Comparison of ENCODE assay signal across 18 cellular contexts in genomic region chr2:98807221-98807620, GRCh38.
DNase-seq lines count a peak whose midpoint lies in the region; ATAC-seq and TF ChIP-seq lines count a peak whose summit lies in the region.
"Had no signal": no experiment of that assay in that cellular context is flagged by ENCODE, and none has a peak within 500 bp of the region (broad histone marks: within the 10 kb centered on the region; RNA-seq: fewer than 3 reads in every experiment).

No MANE protein-coding gene starts in this region.

- POLR2A ChIA-PET in CD4-positive, alpha-beta T cell (lab: Charles Lee) = interaction anchor here (0.8 to 2.0 kb wide), 8 partner anchors 11 to 347 kb away, joined by 3 to 9 read pairs (median 4); partner anchors contain the start of genes LIPT1, MGAT4A and TSGA10
- POLR2A ChIA-PET in T-cell (lab: Charles Lee) = no interaction called here

- H3K4me2 ChIP-seq in BLaER1 treated with 17β-estradiol and CSF1 and Interleukin-3, amounts not matched to agents 10 nM and 100 nM = peak overlapping the region in 7 of 11 experiments; percentile 17 to 91 (median 81); a peak in 14 of 22 replicates

- H3K36me3 ChIP-seq in BLaER1 treated with 17β-estradiol and CSF1 and Interleukin-3, amounts not matched to agents 10 nM and 100 nM = no peaks in the 10 kb centered on the region

- peak overlapping the region in 5 of 11 experiments; percentile 5 to 71 (median 42); a peak in 1 of 22 replicates for H3K27ac ChIP-seq in BLaER1 treated with 17β-estradiol and CSF1 and Interleukin-3, amounts not matched to agents 10 nM and 100 nM
- no peak overlapping the region for H3K27ac ChIP-seq in CD4-positive, alpha-beta T cell (ENCODE audit: low read depth, low read length)

- no peaks in the 10 kb centered on the region for H3K36me3 Mint-ChIP-seq in CD4-positive, alpha-beta T cell (ENCODE audit: low read depth)
- H3K36me3 Mint-ChIP-seq in T-cell = no peaks in the 10 kb centered on the region
- H3K36me3 Mint-ChIP-seq: brain had no signal

- H3K27me3 ChIP-seq in BLaER1 treated with 17β-estradiol and CSF1 and Interleukin-3, amounts not matched to agents 10 nM and 100 nM = no peaks in the 10 kb centered on the region
- no peaks in the 10 kb centered on the region for H3K27me3 ChIP-seq in CD4-positive, alpha-beta T cell (ENCODE audit: control insufficient read depth, insufficient read depth, low read length)

- CTCF ChIA-PET in CD4-positive, alpha-beta T cell (lab: Charles Lee) = interaction anchor here (0.8 to 1.8 kb wide), 4 partner anchors 15 to 151 kb away, joined by 3 to 8 read pairs (median 4); no protein-coding TSS in a partner anchor
- CTCF ChIA-PET in T-cell (lab: Charles Lee) = interaction anchor here in 1 of 2 donors (0.6 kb wide), 1 partner anchor 76 kb away, joined by 5 read pairs; the partner anchor contains the start of gene MGAT4A

- H3K4me1 Mint-ChIP-seq in CD4-positive, alpha-beta T cell (ENCODE audit: low read depth) = peaks cover 15% of the 10 kb centered on the region
- peaks cover 10 to 25% (median 16%) of the 10 kb centered on the region in 3 donors for H3K4me1 Mint-ChIP-seq in T-cell

- H3K9ac ChIP-seq in BLaER1 treated with 17β-estradiol and CSF1 and Interleukin-3, amounts not matched to agents 10 nM and 100 nM = no peak overlapping the region

- no peaks in the 10 kb centered on the region for H3K27me3 Mint-ChIP-seq in CD4-positive, alpha-beta T cell
- H3K27me3 Mint-ChIP-seq in T-cell = peaks cover 0 to 2% of the 10 kb centered on the region in 2 donors
- H3K27me3 Mint-ChIP-seq: brain had no signal

- peak; percentile 90 for ATAC-seq in CD4-positive, alpha-beta T cell (ENCODE audit: poor library complexity)
- ATAC-seq in T-cell (replicated peaks in 1 of 4) (peak; percentile 73 to 89 (median 87)), left lobe of liver (no peak), GM21529 (IDR thresholded peaks at IDR 0.05; ENCODE audit: unreplicated experiment) (no peak), GM21526 (IDR thresholded peaks at IDR 0.05; ENCODE audit: low FRiP score, unreplicated experiment) (no peak)
- ATAC-seq: GM12878 had no signal

- no peak overlapping the region for H3K4me3 ChIP-seq in BLaER1 treated with 17β-estradiol and CSF1 and Interleukin-3, amounts not matched to agents 10 nM and 100 nM
- H3K4me3 ChIP-seq: GM12878 had no signal

- intact Hi-C loops in CD4-positive, alpha-beta T cell (cut with DNase I, micrococcal nuclease) = no loop called here

- no peak for TF ChIP-seq CTCF in CD4-positive, alpha-beta T cell (IDR thresholded peaks at IDR 0.05)

- H3K9me3 Mint-ChIP-seq in CD4-positive, alpha-beta T cell = no peaks in the 10 kb centered on the region
- H3K9me3 Mint-ChIP-seq in T-cell = no peaks in the 10 kb centered on the region
- H3K9me3 Mint-ChIP-seq: brain had no signal

- no peaks in the 10 kb centered on the region for H4K20me1 ChIP-seq in BLaER1 treated with 17β-estradiol and CSF1 and Interleukin-3, amounts not matched to agents 10 nM and 100 nM

- H3K27ac Mint-ChIP-seq in CD4-positive, alpha-beta T cell = peak overlapping the region; percentile 16
- H3K27ac Mint-ChIP-seq in T-cell = peak overlapping the region in 1 of 2 donors; percentile 29

- no peak overlapping the region for H3K4me3 Mint-ChIP-seq in CD4-positive, alpha-beta T cell
- no peak overlapping the region for H3K4me3 Mint-ChIP-seq in T-cell

- peaks cover 0 to 8% (median 7%) of the 10 kb centered on the region in 11 experiments; a peak in 13 of 22 replicates for H3K9me3 ChIP-seq in BLaER1 treated with 17β-estradiol and CSF1 and Interleukin-3, amounts not matched to agents 10 nM and 100 nM (replicated peaks in 1 of 11)
- H3K9me3 ChIP-seq in CD4-positive, alpha-beta T cell (ENCODE audit: control insufficient read depth, low read length) = no peaks in the 10 kb centered on the region

- peak in 7 of 10 experiments; percentile 16 to 40 (median 25) for DNase-seq in CD4-positive, alpha-beta T cell
- DNase-seq in T-cell (peak in 22 of 34 experiments; percentile 5 to 53 (median 14)), kidney tubule cell (ENCODE audit: low spot score) (peak; percentile 6), left lobe of liver (ENCODE audit: low spot score) (no peak), occipital lobe (lab: John Stamatoyannopoulos, UW) (no peak)
- DNase-seq: effector CD4-positive, alpha-beta T cell; hippocampal formation; KG1; left cardiac atrium; NCI-H146; NCI-H446 treated with DMSO at 0.1 percent for 48 hours; stimulated activated CD4-positive, alpha-beta T cell treated with anti-CD3 and anti-CD28 coated beads, Interleukin-12 subunit alpha, Interleukin-12 subunit beta, amount 100 ng/mL, for 4 hours; substantia nigra had no signal

- H3K4me1 ChIP-seq in BLaER1 treated with 17β-estradiol and CSF1 and Interleukin-3, amounts not matched to agents 10 nM and 100 nM = peaks cover 9 to 50% (median 42%) of the 10 kb centered on the region in 10 experiments; a peak in 18 of 20 replicates

Comparison
In these comparisons a context has a peak if more than half of its experiments do, and no peak if none do; other contexts are left out.
1. ATAC-seq: peak in CD4-positive, alpha-beta T cell (single experiment) and T-cell (4 of 4); none in left lobe of liver (single experiment), GM21529 (single experiment) and GM21526 (single experiment).
2. DNase-seq: peak in CD4-positive, alpha-beta T cell (7 of 10), T-cell (22 of 34) and kidney tubule cell (single experiment); none in left lobe of liver (single experiment) and occipital lobe (single experiment).